17 cellular contexts compared by ENCODE assay signal in the genomic region with DNA sequence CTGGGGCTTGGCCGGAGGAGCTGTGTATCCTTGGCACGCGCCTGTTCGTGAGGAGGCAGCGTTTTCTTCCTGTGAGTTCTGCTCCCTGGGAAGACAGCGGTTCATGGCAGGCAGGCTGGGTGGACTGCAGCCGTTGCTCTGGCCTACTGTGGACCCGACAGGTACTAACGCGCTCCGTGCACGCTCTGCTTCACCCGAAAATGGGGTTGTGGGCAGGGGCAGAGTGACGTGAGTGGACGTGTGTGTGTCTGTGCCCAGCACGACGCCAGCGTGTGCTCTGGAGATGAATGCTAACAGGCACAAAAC.
"Had no signal": no experiment of that assay in that cellular context is flagged by ENCODE, and none has a peak within 500 bp of the region (broad histone marks: within the 10 kb centered on the region; RNA-seq: fewer than 3 reads in every experiment).

No MANE protein-coding gene starts in this region.

- H3K36me3 ChIP-seq: breast epithelium, gastrocnemius medialis, transverse colon, WERI-Rb-1 had no signal

- H3K4me3 ChIP-seq: breast epithelium, dorsolateral prefrontal cortex, gastrocnemius medialis, testis, transverse colon had no signal

- H3K4me1 ChIP-seq: breast epithelium, gastrocnemius medialis, testis had no signal

- H3K9me3 ChIP-seq: breast epithelium, gastrocnemius medialis, testis, transverse colon had no signal

- H3K27me3 ChIP-seq: testis had no signal

- DNase-seq: activated gamma-delta T cell treated with Interleukin-2 at 50 U/mL for 16 hours; effector memory CD4-positive, alpha-beta T cell; erythroblast; gastrocnemius medialis; left ventricle myocardium superior; stimulated activated CD4-positive, alpha-beta T cell treated with anti-CD3 and anti-CD28 coated beads, Interleukin-2, amount 100 ng/mL, for 48 hours; stimulated activated naive CD4-positive, alpha-beta T cell treated with Interleukin-2 at 50 U/mL for 16 hours; T-helper 17 cell; T1000; testis; transverse colon; WERI-Rb-1 had no signal

- ATAC-seq: activated naive CD4-positive, alpha-beta T cell treated with anti-CD3 and anti-CD28 coated beads, Interleukin-2, amount 50 U/mL, for 72 hours; gastrocnemius medialis; left ventricle myocardium superior; naive thymus-derived CD8-positive, alpha-beta T cell; right cardiac atrium; T-helper 17 cell had no signal

- H3K27ac ChIP-seq: breast epithelium, dorsolateral prefrontal cortex, gastrocnemius medialis, testis, transverse colon, WERI-Rb-1 had no signal
